Comparison of ENCODE assay signal across 17 cellular contexts in the genomic region with DNA sequence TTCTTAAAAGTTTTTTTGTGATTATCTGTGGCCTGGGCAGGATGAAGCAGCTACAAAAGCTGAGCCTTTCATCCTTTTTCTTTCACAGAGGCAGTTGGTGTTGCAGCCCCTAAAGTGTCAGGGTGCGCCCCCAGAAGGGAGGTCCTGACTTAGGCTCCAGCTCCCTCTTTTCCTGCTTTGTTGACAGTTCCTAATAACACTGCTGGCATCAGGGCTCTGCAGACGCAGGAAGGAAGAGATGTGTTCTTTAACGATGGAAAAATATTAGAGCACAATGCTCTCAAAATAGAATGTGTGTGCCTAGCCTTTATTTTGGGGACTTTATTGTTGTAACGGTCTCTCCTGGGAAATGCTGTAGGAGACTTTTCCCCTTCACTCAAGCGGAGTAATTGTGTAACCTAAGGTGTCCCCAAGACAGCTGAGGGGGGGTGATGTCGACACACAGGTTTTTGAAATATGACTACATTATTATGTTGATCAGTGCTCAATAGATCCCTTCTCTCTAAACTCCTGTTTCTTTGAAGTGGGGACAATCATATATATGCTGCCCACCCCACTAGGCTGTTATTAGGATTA.
DNase-seq lines count a peak whose midpoint lies in the region; ATAC-seq and TF ChIP-seq lines count a peak whose summit lies in the region.
"Had no signal": no experiment of that assay in that cellular context is flagged by ENCODE, and none has a peak within 500 bp of the region (broad histone marks: within the 10 kb centered on the region; RNA-seq: fewer than 3 reads in every experiment).

No MANE protein-coding gene starts in this region.

- no peaks in the 10 kb centered on the region for H3K36me3 ChIP-seq in BLaER1
- no peaks in the 10 kb centered on the region for H3K36me3 ChIP-seq in KMS-11 (ENCODE audit: insufficient read depth)
- H3K36me3 ChIP-seq in lower lobe of right lung: no peaks in the 10 kb centered on the region

- peak overlapping the region; percentile 43; the same call in 1 of the 2 replicates for H3K4me3 ChIP-seq in BLaER1
- no peak overlapping the region for H3K4me3 ChIP-seq in KMS-11 (IDR thresholded peaks at IDR 0.05; ENCODE audit: insufficient read depth, low read depth, low read length)
- H3K4me3 ChIP-seq in lower lobe of right lung: no peak overlapping the region
- H3K4me3 ChIP-seq: GM23248 had no signal

- H3K79me2 ChIP-seq in KMS-11 (ENCODE audit: insufficient read depth, low read depth): no peaks in the 10 kb centered on the region

- TF ChIP-seq CTCF in KMS-11 (conservative IDR thresholded peaks at IDR 0.05; ENCODE audit: low read depth, low read length) (no peak), lower lobe of right lung (IDR thresholded peaks at IDR 0.05) (no peak)

- peak overlapping the region; percentile 92 for H3K4me2 ChIP-seq in BLaER1
- peak overlapping the region; percentile 83; the same call in 1 of the 2 replicates for H3K4me2 ChIP-seq in KMS-11

- H3K27me3 ChIP-seq in BLaER1: no peaks in the 10 kb centered on the region
- no peaks in the 10 kb centered on the region for H3K27me3 ChIP-seq in KMS-11 (ENCODE audit: insufficient read depth, low read depth)
- H3K27me3 ChIP-seq in lower lobe of right lung (ENCODE audit: low read depth): no peaks in the 10 kb centered on the region

- intact Hi-C loops in lower lobe of right lung (cut with DNase I): no loop called here
- intact Hi-C loops in sciatic nerve (cut with DNase I): no loop called here

- H4K20me1 ChIP-seq in BLaER1 (no peaks in the 10 kb centered on the region), KMS-11 (ENCODE audit: insufficient read depth) (no peaks in the 10 kb centered on the region)

- ATAC-seq in lower lobe of right lung (no peak), sciatic nerve (no peak), GM18867 (IDR thresholded peaks at IDR 0.05; ENCODE audit: unreplicated experiment) (no peak)

- H3K27ac ChIP-seq in BLaER1 (peak overlapping the region; percentile 80), KMS-11 (peak overlapping the region; percentile 76; the same call in 1 of the 2 replicates), lower lobe of right lung (peak overlapping the region; percentile 18)
- H3K27ac ChIP-seq: GM23248 had no signal

- peak overlapping the region; percentile 69 for H3K9ac ChIP-seq in BLaER1
- H3K9ac ChIP-seq in KMS-11: no peak overlapping the region
- H3K9ac ChIP-seq: GM23248 had no signal

- peaks cover 13% of the 10 kb centered on the region; the same call in 1 of the 2 replicates for H3K9me3 ChIP-seq in BLaER1
- H3K9me3 ChIP-seq in lower lobe of right lung: no peaks in the 10 kb centered on the region

- H3K4me1 ChIP-seq in BLaER1: peaks cover 65% of the 10 kb centered on the region
- H3K4me1 ChIP-seq in KMS-11 (ENCODE audit: low read depth, poor library complexity, severe bottlenecking): peaks cover 53% of the 10 kb centered on the region
- H3K4me1 ChIP-seq in lower lobe of right lung: peaks cover 22% of the 10 kb centered on the region

- DNase-seq in dermis blood vessel endothelial cell (peak; percentile 17), lower lobe of right lung (no peak), sciatic nerve (ENCODE audit: low spot score) (no peak), retina (no peak)
- DNase-seq: AML-193; CD4-positive, alpha-beta T cell; GF-D8; GM23248; MM.1S; NCI-H1417; NCI-H2029; NCI-H226; NCI-H526; NK-92 treated with Interleukin-12 subunit alpha and Interleukin-12 subunit beta, amount 100 ng/mL, for 24 hours had no signal

- no peak overlapping the region for H2AFZ ChIP-seq in KMS-11 (ENCODE audit: low read depth)
- H2AFZ ChIP-seq: GM23248 had no signal

Comparison
In these comparisons a context has a peak if more than half of its experiments do, and no peak if none do; other contexts are left out.
1. H3K27ac ChIP-seq: peak in every context shown above with its lines; median percentile 80 in BLaER1; 76 in KMS-11; 18 in lower lobe of right lung.